In genomic region chr7:13846386-13846785, GRCh38 we compare ENCODE assay signal across 22 cellular contexts.
A peak's percentile ranks its signal among the peaks of the same experiment; 100 is the strongest.
DNase-seq lines count a peak whose midpoint lies in the region; TF ChIP-seq lines count a peak whose summit lies in the region.
"Had no signal": no experiment of that assay in that cellular context is flagged by ENCODE, and none has a peak within 500 bp of the region (broad histone marks: within the 10 kb centered on the region; RNA-seq: fewer than 3 reads in every experiment).

No MANE protein-coding gene starts in this region.

- H3K27me3 Mint-ChIP-seq in CD14-positive monocyte (ENCODE audit: low read depth in 3 of 3) = peaks cover 12 to 39% (median 23%) of the 10 kb centered on the region in 3 donors
- H3K27me3 Mint-ChIP-seq: B cell; CD4-positive, alpha-beta T cell had no signal

- no peaks in the 10 kb centered on the region for H3K27me3 ChIP-seq in BLaER1

- no peak overlapping the region for H3K4me3 ChIP-seq in BLaER1
- H3K4me3 ChIP-seq: HAP-1 had no signal

- H3K9me3 ChIP-seq in BLaER1 = no peaks in the 10 kb centered on the region
- H3K9me3 ChIP-seq: HAP-1 had no signal

- peaks cover 22% of the 10 kb centered on the region for H3K4me1 ChIP-seq in BLaER1
- H3K4me1 ChIP-seq: HAP-1 had no signal

- no peaks in the 10 kb centered on the region for H4K20me1 ChIP-seq in BLaER1

- DNase-seq in NCI-H226 (peak; percentile 37), fibroblast of gingiva (ENCODE audit: low read depth) (peak; percentile 30), renal cortical epithelial cell (ENCODE audit: low read depth) (peak; percentile 64), CD14-positive monocyte (ENCODE audit: low spot score) (no peak), amniotic stem cell (lab: John Stamatoyannopoulos, UW) (no peak), KBM-7 (no peak)
- DNase-seq: CD4-positive, alpha-beta T cell; COR-L47; DMS79; NCI-H1092 treated with DMSO at 0.1 percent for 48 hours; NCI-H1436 treated with DMSO at 0.1 percent for 48 hours; NCI-H1930; NCI-H345; NCI-H524; NCI-H82; OCI-M1; SHP77; SW 1271 had no signal

- peaks cover 16% of the 10 kb centered on the region for H3K4me1 Mint-ChIP-seq in CD14-positive monocyte
- H3K4me1 Mint-ChIP-seq: B cell had no signal

- in situ Hi-C loops in KBM-7 (cut with MboI; ENCODE audit: low pct_unique_long_range_greater_than_20kb, low sequenced_read_pairs) = no loop called here

- H3K27ac Mint-ChIP-seq in CD14-positive monocyte = no peak overlapping the region
- H3K27ac Mint-ChIP-seq: B cell; CD4-positive, alpha-beta T cell had no signal

- H3K4me3 Mint-ChIP-seq in CD14-positive monocyte = no peak overlapping the region
- H3K4me3 Mint-ChIP-seq: B cell; CD4-positive, alpha-beta T cell had no signal

- TF ChIP-seq CTCF in CD14-positive monocyte (IDR thresholded peaks at IDR 0.05) = no peak

- intact Hi-C loops in CD14-positive monocyte (cut with micrococcal nuclease) = no loop called here

- H3K36me3 Mint-ChIP-seq in CD14-positive monocyte = no peaks in the 10 kb centered on the region

- H3K9me3 Mint-ChIP-seq in CD14-positive monocyte = peaks cover 0 to 7% (median 2%) of the 10 kb centered on the region in 7 donors

- peak overlapping the region; percentile 21; the same call in 1 of the 2 replicates for H3K4me2 ChIP-seq in BLaER1
- H3K4me2 ChIP-seq: KMS-11 had no signal

- no peak overlapping the region for H3K27ac ChIP-seq in BLaER1
- H3K27ac ChIP-seq: KMS-11 had no signal

- H3K9ac ChIP-seq in BLaER1 = no peak overlapping the region
- H3K9ac ChIP-seq: KMS-11 had no signal

- H3K36me3 ChIP-seq in BLaER1 = no peaks in the 10 kb centered on the region
- H3K36me3 ChIP-seq: HAP-1 had no signal

Comparison
In these comparisons a context has a peak if more than half of its experiments do, and no peak if none do; other contexts are left out.
1. DNase-seq: peak in NCI-H226 (single experiment), fibroblast of gingiva (single experiment) and renal cortical epithelial cell (single experiment); none in CD14-positive monocyte (single experiment), amniotic stem cell (single experiment) and KBM-7 (single experiment).